In genomic region chr6:24631671-24632070, GRCh38 we compare ENCODE assay signal across 13 cellular contexts. TPM values are rescaled to one million over a fixed set of nuclear protein-coding genes. Genes with fewer than 3 reads are reported as not detected.
DNase-seq lines count a peak whose midpoint lies in the region; ATAC-seq and TF ChIP-seq lines count a peak whose summit lies in the region.
"Had no signal": no experiment of that assay in that cellular context is flagged by ENCODE, and none has a peak within 500 bp of the region (broad histone marks: within the 10 kb centered on the region; RNA-seq: fewer than 3 reads in every experiment).

No MANE protein-coding gene starts in this region.

- no peak for TF ChIP-seq CTCF in heart left ventricle (IDR thresholded peaks at IDR 0.05)
- no peak for TF ChIP-seq CTCF in tibial nerve (IDR thresholded peaks at IDR 0.05)

- no peak for DNase-seq in Right ventricle myocardium superior
- no peak for DNase-seq in heart left ventricle
- DNase-seq in G401 (ENCODE audit: low spot score) = peak; percentile 17
- peak; percentile 50 for DNase-seq in NCI-H2227 treated with DMSO at 0.1 percent for 48 hours (lab: John Stamatoyannopoulos, UW)
- peak; percentile 45 for DNase-seq in mesendoderm
- no peak for DNase-seq in tibial nerve (ENCODE audit: low spot score in 2 of 2)
- DNase-seq: Calu3; CD4-positive, alpha-beta T cell; DMS79; GDM1 had no signal

- no peak overlapping the region for H2BK15ac ChIP-seq in mesendoderm (replicated peaks; ENCODE audit: low read depth)

- intact Hi-C loops in Right ventricle myocardium superior (cut with DNase I) = no loop called here
- intact Hi-C loops in heart left ventricle (cut with DNase I) = no loop called here

- no peak overlapping the region for H3K18ac ChIP-seq in mesendoderm (ENCODE audit: low read length)

- no peak overlapping the region for H3K4me2 ChIP-seq in mesendoderm (ENCODE audit: low read length)

- no peak overlapping the region for H2BK120ac ChIP-seq in mesendoderm (ENCODE audit: low read depth, low read length)

- no peak overlapping the region for H3K9ac ChIP-seq in mesendoderm (ENCODE audit: low read length)

- 31 to 55% (median 44%) methylated on average over 5 of the region's 5 CpGs for WGBS in heart left ventricle, 4 donors
- no CpG with 5 or more reads among the region's 5 CpGs for WGBS in mesendoderm (ENCODE audit: extremely low coverage, insufficient coverage, low lambda C conversion rate)
- WGBS in tibial nerve, 2 donors = 63 to 84% methylated on average over 5 of the region's 5 CpGs

- peak; percentile 52 for ATAC-seq in Right ventricle myocardium superior (ENCODE audit: poor library complexity)
- ATAC-seq in heart left ventricle = no peak
- no peak for ATAC-seq in GM18861 (IDR thresholded peaks at IDR 0.05; ENCODE audit: unreplicated experiment)
- ATAC-seq: HCT116, HepG2 had no signal

- no peak overlapping the region for H3K23ac ChIP-seq in mesendoderm (ENCODE audit: low read length)

- no peak overlapping the region for H4K8ac ChIP-seq in mesendoderm (ENCODE audit: low read depth, low read length)

- H3K36me3 ChIP-seq in heart left ventricle (no peaks in the 10 kb centered on the region), mesendoderm (ENCODE audit: control insufficient read depth, insufficient read depth, low read length) (no peaks in the 10 kb centered on the region), tibial nerve (no peaks in the 10 kb centered on the region)

- H3K27ac ChIP-seq in heart left ventricle (no peak overlapping the region), mesendoderm (ENCODE audit: low read depth, low read length) (no peak overlapping the region), tibial nerve (no peak overlapping the region)

- H3K56ac ChIP-seq in mesendoderm (ENCODE audit: low read length) = no peak overlapping the region

- peaks cover 0 to 14% (median 0%) of the 10 kb centered on the region in 12 donors for H3K9me3 ChIP-seq in heart left ventricle
- H3K9me3 ChIP-seq in tibial nerve = peaks cover 0 to 9% (median 2%) of the 10 kb centered on the region in 4 donors

- TF ChIP-seq POLR2A in heart left ventricle (IDR thresholded peaks at IDR 0.05) (no peak), tibial nerve (IDR thresholded peaks at IDR 0.05) (no peak)

- TF ChIP-seq EP300 in tibial nerve (IDR thresholded peaks at IDR 0.05) = no peak

- H3K79me2 ChIP-seq in mesendoderm (ENCODE audit: control insufficient read depth, insufficient read depth, low read length) = no peaks in the 10 kb centered on the region

- H2AK5ac ChIP-seq in mesendoderm (ENCODE audit: low read length) = no peak overlapping the region

- no peak overlapping the region for H3K4ac ChIP-seq in mesendoderm (ENCODE audit: low read depth, low read length)

- H2BK5ac ChIP-seq in mesendoderm (ENCODE audit: low read length) = no peak overlapping the region

- in situ Hi-C loops in G401 (cut with HindIII; ENCODE audit: low sequenced_read_pairs) = no loop called here

- no peaks in the 10 kb centered on the region for H3K79me1 ChIP-seq in mesendoderm (ENCODE audit: low read length)

- H4K5ac ChIP-seq in mesendoderm (ENCODE audit: low read length) = no peak overlapping the region

- H3K4me1 ChIP-seq in heart left ventricle (peaks cover 0 to 9% (median 0%) of the 10 kb centered on the region in 12 donors), mesendoderm (ENCODE audit: control insufficient read depth, low read depth, low read length) (peaks cover 8% of the 10 kb centered on the region), tibial nerve (no peaks in the 10 kb centered on the region)

- no peak overlapping the region for H3K4me3 ChIP-seq in heart left ventricle
- no peak overlapping the region for H3K4me3 ChIP-seq in mesendoderm (ENCODE audit: low read length)
- no peak overlapping the region for H3K4me3 ChIP-seq in tibial nerve

- H3K27me3 ChIP-seq in heart left ventricle (peaks cover 0 to 4% (median 0%) of the 10 kb centered on the region in 9 donors), mesendoderm (ENCODE audit: insufficient read depth, low read length, poor library complexity) (no peaks in the 10 kb centered on the region), tibial nerve (no peaks in the 10 kb centered on the region)

RNA-seq across cellular contexts. Expression of gene KIAA0319, which starts 14.3 kb away (rescaled TPM):
- not detected for total RNA-seq in Right ventricle myocardium superior
- total RNA-seq in heart left ventricle = under 1 TPM in 3 of 9 donors, not detected in 6; 0.05 TPM
- polyA plus RNA-seq in heart left ventricle = not detected
- total RNA-seq in G401 (2014; rRNA removed; shearing (Covaris generic)) = 0.18 and 0.95 TPM in 2 replicates
- polyA plus RNA-seq in mesendoderm (2013, experiment 1 of 2) = 0.13 TPM
- 0.14 TPM for polyA plus RNA-seq in mesendoderm (2013, experiment 2 of 2)
- under 1 TPM in 3 of 4 donors, not detected in 1; under 0.01 to 0.98 (median under 0.01) TPM for total RNA-seq in tibial nerve
- total RNA-seq: CD4-positive, alpha-beta T cell; HepG2 had no signal
- polyA plus RNA-seq: HepG2 had no signal

RNA-seq across cellular contexts. Expression of gene TDP2, which starts 35.0 kb away (rescaled TPM):
- total RNA-seq in Right ventricle myocardium superior = 20.3 TPM
- total RNA-seq in heart left ventricle = 10 to 100 TPM; 14.0 to 33.4 (median 25.1) TPM
- polyA plus RNA-seq in heart left ventricle = 10 to 100 TPM; 21.3 to 35.8 TPM
- 41.1 and 58.3 TPM in 2 replicates for total RNA-seq in G401 (2014; rRNA removed; shearing (Covaris generic))
- 45.3 TPM for polyA plus RNA-seq in mesendoderm (2013, experiment 1 of 2)
- 45.4 TPM for polyA plus RNA-seq in mesendoderm (2013, experiment 2 of 2)
- total RNA-seq in tibial nerve = 10 to 100 TPM; 24.9 to 32.0 (median 31.3) TPM

RNA-seq across cellular contexts. Expression of gene ACOT13, which starts 35.2 kb away (rescaled TPM):
- total RNA-seq in Right ventricle myocardium superior (74.3 TPM), heart left ventricle (10 to 100 TPM; 28.1 to 62.7 (median 55.3) TPM), tibial nerve (10 to 100 TPM in 1 of 4 donors, 1 to 10 TPM in 3; 3.3 to 10.2 (median 7.5) TPM)
- 100 to 1,000 TPM in 1 of 2 donors, 10 to 100 TPM in 1; 21.6 to 160 TPM for polyA plus RNA-seq in heart left ventricle
- total RNA-seq in G401 (2014; rRNA removed; shearing (Covaris generic)) = 33.2 and 48.0 TPM in 2 replicates
- polyA plus RNA-seq in mesendoderm (2013, experiment 1 of 2) = 42.4 TPM
- polyA plus RNA-seq in mesendoderm (2013, experiment 2 of 2) = 44.9 TPM

Comparison
In these comparisons a context has a peak if more than half of its experiments do, and no peak if none do; other contexts are left out.
1. DNase-seq: peak in G401 (single experiment), NCI-H2227 treated with DMSO at 0.1 percent for 48 hours (single experiment) and mesendoderm (single experiment); none in Right ventricle myocardium superior (single experiment), heart left ventricle (0 of 5) and tibial nerve (0 of 2).